In genomic region chr4:78185117-78185516, GRCh38 we compare ENCODE assay signal across 2 cellular contexts.
TF ChIP-seq lines count a peak whose summit lies in the region.

No MANE protein-coding gene starts in this region.

TF ChIP-seq in SK-N-SH treated with all-trans-retinoic acid at 6 μM for 48 hours, 23 proteins besides CTCF, POLR2A, EP300 and RAD21 (continued from another document):
- TF ChIP-seq CSRNP3 (CRISPR knock-in tag; IDR thresholded peaks at IDR 0.05) (no peak), OSR1 (CRISPR knock-in tag; IDR thresholded peaks at IDR 0.05) (no peak)

TF ChIP-seq in SK-N-SH, 30 proteins besides CTCF, POLR2A, EP300 and RAD21 (continued from another document):
- TF ChIP-seq USF1 (IDR thresholded peaks at IDR 0.05; ENCODE audit: borderline replicate concordance, low read depth) (no peak), RCOR1 (IDR thresholded peaks at IDR 0.05; ENCODE audit: low read length) (no peak), FOXM1 (IDR thresholded peaks at IDR 0.05; ENCODE audit: low read depth) (no peak), NFIC (IDR thresholded peaks at IDR 0.05; ENCODE audit: borderline replicate concordance) (no peak), MAX (IDR thresholded peaks at IDR 0.05; ENCODE audit: low read depth) (no peak), ELF1 (IDR thresholded peaks at IDR 0.05) (no peak), MXI1 (IDR thresholded peaks at IDR 0.05; ENCODE audit: low read depth, low read length) (no peak), TCF12 (IDR thresholded peaks at IDR 0.05) (no peak), FOSL2 (IDR thresholded peaks at IDR 0.05; ENCODE audit: borderline replicate concordance, low read depth) (no peak)
TF ChIP-seq in SK-N-SH: peak in this region for 0.
